14 cellular contexts compared by ENCODE assay signal in genomic region chr1:95096218-95096841, GRCh38. TPM values are rescaled to one million over a fixed set of nuclear protein-coding genes. Genes with fewer than 3 reads are reported as not detected.
DNase-seq lines count a peak whose midpoint lies in the region; ATAC-seq, FAIRE-seq and TF ChIP-seq lines count a peak whose summit lies in the region.
"Had no signal": no experiment of that assay in that cellular context is flagged by ENCODE, and none has a peak within 500 bp of the region (broad histone marks: within the 10 kb centered on the region; RNA-seq: fewer than 3 reads in every experiment).

No MANE protein-coding gene starts in this region.

- TF ChIP-seq CTCF in hepatocyte (IDR thresholded peaks at IDR 0.05; ENCODE audit: poor library complexity): no peak

- H3K4me3 ChIP-seq in hepatocyte: no peak overlapping the region
- H3K4me3 ChIP-seq: BLaER1 treated with 17β-estradiol and CSF1 and Interleukin-3, amounts not matched to agents 10 nM and 100 nM; heart left ventricle had no signal

- H3K9me2 ChIP-seq in hepatocyte (replicated peaks; ENCODE audit: insufficient read depth): no peaks in the 10 kb centered on the region

- H3K36me3 ChIP-seq in hepatocyte (replicated peaks; ENCODE audit: insufficient read depth, low read depth): no peaks in the 10 kb centered on the region
- H3K36me3 ChIP-seq: BLaER1 treated with 17β-estradiol and CSF1 and Interleukin-3, amounts not matched to agents 10 nM and 100 nM; heart left ventricle had no signal

- DNase-seq in hepatocyte (ENCODE audit: low spot score) (no peak), activated T-cell treated with anti-CD3 and anti-CD28 coated beads for 4 hours (no peak), RCC 7860 (ENCODE audit: low spot score) (no peak), NCI-H526 treated with DMSO at 0.1 percent for 48 hours (lab: John Stamatoyannopoulos, UW) (no peak), NCI-H774 (lab: John Stamatoyannopoulos, UW) (no peak)
- DNase-seq: activated CD4-positive, alpha-beta memory T cell treated with anti-CD3 and anti-CD28 coated beads for 36 hours; dermis blood vessel endothelial cell; GDM1; heart left ventricle; NCI-H1092 had no signal

- H3K4me2 ChIP-seq in hepatocyte: no peak overlapping the region

- FAIRE-seq in RCC 7860 (lab: Jason Lieb, UNC): no peak

- 91% methylated on average over 6 of the region's 6 CpGs for WGBS in hepatocyte (ENCODE audit: low lambda C conversion rate, missing lambda C conversion rate)

- no peaks in the 10 kb centered on the region for H3K4me1 ChIP-seq in hepatocyte (ENCODE audit: insufficient read depth)
- H3K4me1 ChIP-seq: heart left ventricle had no signal

- H3K27ac ChIP-seq in hepatocyte: peak overlapping the region; percentile 44
- H3K27ac ChIP-seq: heart left ventricle had no signal

- H3K9me3 ChIP-seq in hepatocyte (ENCODE audit: low read depth): no peaks in the 10 kb centered on the region
- H3K9me3 ChIP-seq: heart left ventricle had no signal

- ATAC-seq in GM18508 (IDR thresholded peaks at IDR 0.05; ENCODE audit: insufficient read depth, unreplicated experiment) (peak; percentile 12), GM21528 (IDR thresholded peaks at IDR 0.05; ENCODE audit: low FRiP score, unreplicated experiment) (peak; percentile 44), HG03439 (IDR thresholded peaks at IDR 0.05; ENCODE audit: unreplicated experiment) (peak; percentile 53)
- ATAC-seq: heart left ventricle had no signal

- H2AFZ ChIP-seq in hepatocyte: no peak overlapping the region

- no peaks in the 10 kb centered on the region for H3K27me3 ChIP-seq in hepatocyte
- H3K27me3 ChIP-seq: BLaER1 treated with 17β-estradiol and CSF1 and Interleukin-3, amounts not matched to agents 10 nM and 100 nM; heart left ventricle had no signal

- H3K79me2 ChIP-seq in hepatocyte: no peaks in the 10 kb centered on the region

- no peaks in the 10 kb centered on the region for H4K20me1 ChIP-seq in hepatocyte (ENCODE audit: insufficient read depth, poor library complexity, severe bottlenecking)
- H4K20me1 ChIP-seq: BLaER1 treated with 17β-estradiol and CSF1 and Interleukin-3, amounts not matched to agents 10 nM and 100 nM had no signal

RNA-seq across cellular contexts. Expression of gene TLCD4, which starts 20.8 kb away (rescaled TPM):
- total RNA-seq in hepatocyte: 22.4 and 31.5 TPM in 2 replicates
- 9.7 and 12.2 TPM in 2 replicates for polyA plus RNA-seq in hepatocyte

RNA-seq across cellular contexts. Expression of gene ALG14, which starts 23.6 kb away (rescaled TPM):
- total RNA-seq in hepatocyte: 2.5 and 4.7 TPM in 2 replicates
- polyA plus RNA-seq in hepatocyte: 15.2 and 22.5 TPM in 2 replicates
